ENCODE assay signal across 25 cellular contexts in the genomic region with DNA sequence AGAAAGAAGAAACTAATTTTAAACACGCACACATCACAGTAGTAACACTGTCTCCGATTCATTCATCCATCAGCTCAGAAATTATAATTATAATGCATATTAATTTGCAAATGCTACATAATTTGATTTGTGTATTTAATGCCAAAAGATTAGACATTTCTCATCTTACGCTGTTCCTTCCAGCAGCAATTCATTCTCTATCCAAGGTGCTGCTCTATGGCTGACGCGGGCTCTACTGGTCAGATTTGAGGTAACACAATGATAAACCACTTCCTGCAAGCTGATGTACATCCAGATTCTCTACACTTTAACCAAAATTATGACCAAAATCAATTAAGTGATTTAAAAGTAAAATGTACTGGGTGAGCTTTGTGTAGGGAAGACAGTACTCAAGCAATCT.
"Had no signal": no experiment of that assay in that cellular context is flagged by ENCODE, and none has a peak within 500 bp of the region (broad histone marks: within the 10 kb centered on the region; RNA-seq: fewer than 3 reads in every experiment).

No MANE protein-coding gene starts in this region.

- H3K4me3 Mint-ChIP-seq: activated CD4-positive, alpha-beta memory T cell treated with anti-CD3 and anti-CD28 coated beads for 36 hours; activated naive CD4-positive, alpha-beta T cell treated with anti-CD3 and anti-CD28 coated beads, Interleukin-2, amount 50 U/mL, for 24 hours; activated T-helper 1 cell treated with anti-CD3 and anti-CD28 coated beads, Interleukin-12 subunit alpha, Interleukin-12 subunit beta, Interleukin-2, Interleukin-4 antibody, amounts not matched to agents 30 ng/mL and 10 ng/mL and 1 ng/mL, durations not matched to agents 14 hours and 24 hours and 36 hours; central memory CD8-positive, alpha-beta T cell; effector memory CD8-positive, alpha-beta T cell; immature natural killer cell; naive thymus-derived CD4-positive, alpha-beta T cell; stimulated activated naive B cell treated with anti-CD40 and anti-IgM and Interleukin-4, amounts not matched to agents 10 μg/mL and 1 μg/mL and 100 μg/mL, for 72 hours; type B pancreatic cell had no signal

- H3K9me3 ChIP-seq: colonic mucosa, left lung, sigmoid colon, thoracic aorta, vagina had no signal

- H3K36me3 Mint-ChIP-seq: activated CD4-positive, alpha-beta memory T cell treated with anti-CD3 and anti-CD28 coated beads for 36 hours; immature natural killer cell; stimulated activated naive B cell treated with anti-CD40 and anti-IgM and Interleukin-4, amounts not matched to agents 10 μg/mL and 1 μg/mL and 100 μg/mL, for 72 hours; type B pancreatic cell had no signal

- H2AFZ ChIP-seq: hepatocyte had no signal

- H3K27ac Mint-ChIP-seq: activated CD4-positive, alpha-beta memory T cell treated with anti-CD3 and anti-CD28 coated beads for 36 hours; activated naive CD4-positive, alpha-beta T cell treated with anti-CD3 and anti-CD28 coated beads, Interleukin-2, amount 50 U/mL, for 24 hours; activated T-helper 1 cell treated with anti-CD3 and anti-CD28 coated beads, Interleukin-12 subunit alpha, Interleukin-12 subunit beta, Interleukin-2, Interleukin-4 antibody, amounts not matched to agents 30 ng/mL and 10 ng/mL and 1 ng/mL, durations not matched to agents 14 hours and 24 hours and 36 hours; effector memory CD8-positive, alpha-beta T cell; naive thymus-derived CD4-positive, alpha-beta T cell; progenitor cell of endocrine pancreas; stimulated activated naive B cell treated with anti-CD40 and anti-IgM and Interleukin-4, amounts not matched to agents 10 μg/mL and 1 μg/mL and 100 μg/mL, for 72 hours; type B pancreatic cell had no signal

- H3K4me1 Mint-ChIP-seq: activated naive CD4-positive, alpha-beta T cell treated with anti-CD3 and anti-CD28 coated beads, Interleukin-2, amount 50 U/mL, for 24 hours had no signal

- DNase-seq: activated CD4-positive, alpha-beta memory T cell treated with anti-CD3 and anti-CD28 coated beads for 36 hours; activated CD4-positive, alpha-beta T cell treated with anti-CD3 and anti-CD28 coated beads for 48 hours; activated gamma-delta T cell; activated T-cell treated with anti-CD3 and anti-CD28 coated beads for 4 hours; aorta; colonic mucosa; dorsolateral prefrontal cortex; effector memory CD8-positive, alpha-beta T cell; immature natural killer cell; left lung; naive thymus-derived CD4-positive, alpha-beta T cell; retina; sigmoid colon; stimulated activated CD4-positive, alpha-beta T cell treated with anti-CD3 and anti-CD28 coated beads, Interleukin-2, amount 100 ng/mL, for 48 hours; stimulated activated CD8-positive, alpha-beta memory T cell treated with anti-CD3 and anti-CD28 coated beads, Interleukin-4, amount 100 ng/mL, for 48 hours; stimulated activated naive B cell treated with anti-CD40 and anti-IgM and Interleukin-4, amounts not matched to agents 10 μg/mL and 1 μg/mL and 100 μg/mL, for 72 hours had no signal

- H3K27ac ChIP-seq: colonic mucosa, dorsolateral prefrontal cortex, hepatocyte, left lung, sigmoid colon, thoracic aorta, vagina had no signal

- H3K4me1 ChIP-seq: colonic mucosa, sigmoid colon had no signal

- H3K79me2 ChIP-seq: hepatocyte had no signal

- H3K4me2 ChIP-seq: hepatocyte had no signal

- H3K27me3 Mint-ChIP-seq: type B pancreatic cell had no signal

- H3K36me3 ChIP-seq: colonic mucosa, left lung, sigmoid colon, thoracic aorta, vagina had no signal

- H3K9me3 Mint-ChIP-seq: activated CD4-positive, alpha-beta memory T cell treated with anti-CD3 and anti-CD28 coated beads for 36 hours; activated naive CD4-positive, alpha-beta T cell treated with anti-CD3 and anti-CD28 coated beads, Interleukin-2, amount 50 U/mL, for 24 hours; activated T-helper 1 cell treated with anti-CD3 and anti-CD28 coated beads, Interleukin-12 subunit alpha, Interleukin-12 subunit beta, Interleukin-2, Interleukin-4 antibody, amounts not matched to agents 30 ng/mL and 10 ng/mL and 1 ng/mL, durations not matched to agents 14 hours and 24 hours and 36 hours; central memory CD8-positive, alpha-beta T cell; stimulated activated naive B cell treated with anti-CD40 and anti-IgM and Interleukin-4, amounts not matched to agents 10 μg/mL and 1 μg/mL and 100 μg/mL, for 72 hours had no signal

- H3K27me3 ChIP-seq: colonic mucosa, dorsolateral prefrontal cortex, hepatocyte, left lung, sigmoid colon, vagina had no signal

- H3K4me3 ChIP-seq: colonic mucosa, dorsolateral prefrontal cortex, hepatocyte, left lung, lung, sigmoid colon, thoracic aorta, vagina had no signal
